In the genomic region with DNA sequence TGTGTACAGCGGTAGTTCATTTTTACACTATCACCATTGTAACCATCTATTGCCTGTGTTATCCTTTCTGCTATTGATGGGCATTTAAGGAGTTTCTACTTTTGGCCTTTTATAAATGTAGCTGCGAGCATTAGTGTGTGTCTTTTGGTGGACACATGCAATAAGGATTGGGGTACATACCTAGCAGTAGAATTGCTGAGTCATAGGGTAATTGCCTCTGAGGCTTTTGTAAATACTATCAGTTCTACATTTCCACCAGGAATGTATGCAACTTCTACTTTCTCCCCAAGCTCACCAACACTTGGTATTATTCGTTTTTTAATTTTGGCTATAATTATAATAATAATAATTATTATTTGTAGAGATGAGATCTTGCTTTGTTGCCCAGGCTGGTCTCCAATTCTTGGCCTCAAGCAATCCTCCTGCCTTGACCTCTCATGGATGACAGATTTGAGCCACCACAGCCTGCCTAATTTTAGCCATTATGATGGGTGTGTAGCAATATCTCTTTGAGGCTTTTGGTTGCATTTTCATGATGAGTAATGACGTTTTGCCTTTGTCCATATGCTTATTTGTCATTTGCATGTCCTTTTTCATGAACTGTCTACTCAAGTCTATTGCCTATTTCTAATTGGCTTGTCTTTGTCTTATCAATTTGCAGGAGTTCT, we compare ENCODE assay signal across 25 cellular contexts.
"Had no signal": no experiment of that assay in that cellular context is flagged by ENCODE, and none has a peak within 500 bp of the region (broad histone marks: within the 10 kb centered on the region; RNA-seq: fewer than 3 reads in every experiment).

No MANE protein-coding gene starts in this region.

- H3K4me3 ChIP-seq: dorsolateral prefrontal cortex, lung, ovary, smooth muscle cell, suprapubic skin, transverse colon, upper lobe of right lung, uterus had no signal

- H3K9me3 Mint-ChIP-seq: natural killer cell; stimulated activated naive CD8-positive, alpha-beta T cell treated with anti-CD3 and anti-CD28 coated beads, Interleukin-15, amount 100 ng/mL, for 72 hours had no signal

- DNase-seq: dorsolateral prefrontal cortex; effector CD4-positive, alpha-beta T cell; hypothalamus; natural killer cell; occipital lobe; ovary; posterior cingulate gyrus; retina; stimulated activated CD4-positive, alpha-beta T cell treated with anti-CD3 and anti-CD28 coated beads, Interleukin-12 subunit alpha, Interleukin-12 subunit beta, amount 100 ng/mL, for 4 hours; stimulated activated CD4-positive, alpha-beta T cell treated with anti-CD3 and anti-CD28 coated beads, Interleukin-1b, Interleukin-23, amount 100 ng/mL, for 48 hours; stimulated activated CD4-positive, alpha-beta T cell treated with anti-CD3 and anti-CD28 coated beads, Interleukin-4, amount 100 ng/mL, for 1 hour; stimulated activated CD8-positive, alpha-beta memory T cell treated with anti-CD3 and anti-CD28 coated beads, Interleukin-4, amount 100 ng/mL, for 48 hours; stimulated activated naive CD4-positive, alpha-beta T cell; stimulated activated naive CD8-positive, alpha-beta T cell treated with anti-CD3 and anti-CD28 coated beads, Interleukin-15, amount 100 ng/mL, for 72 hours; transverse colon; upper lobe of right lung; uterus had no signal

- H3K27me3 Mint-ChIP-seq: memory B cell; stimulated activated naive CD8-positive, alpha-beta T cell treated with anti-CD3 and anti-CD28 coated beads, Interleukin-15, amount 100 ng/mL, for 72 hours had no signal

- H3K27ac Mint-ChIP-seq: memory B cell; natural killer cell; stimulated activated naive CD8-positive, alpha-beta T cell treated with anti-CD3 and anti-CD28 coated beads, Interleukin-15, amount 100 ng/mL, for 72 hours had no signal

- ATAC-seq: left lobe of liver; natural killer cell; sciatic nerve; stimulated activated naive CD8-positive, alpha-beta T cell treated with anti-CD3 and anti-CD28 coated beads, Interleukin-15, amount 100 ng/mL, for 72 hours; upper lobe of right lung had no signal

- H3K9me3 ChIP-seq: ovary, suprapubic skin, transverse colon, upper lobe of right lung, uterus had no signal

- H3K4me1 Mint-ChIP-seq: memory B cell; natural killer cell; stimulated activated naive CD8-positive, alpha-beta T cell treated with anti-CD3 and anti-CD28 coated beads, Interleukin-15, amount 100 ng/mL, for 72 hours had no signal

- H3K36me3 Mint-ChIP-seq: memory B cell, natural killer cell had no signal

- H3K4me2 ChIP-seq: smooth muscle cell had no signal

- FAIRE-seq: frontal cortex, keratinocyte had no signal

- H3K36me3 ChIP-seq: ovary, suprapubic skin, transverse colon, upper lobe of right lung, uterus had no signal

- H3K4me1 ChIP-seq: suprapubic skin, transverse colon, upper lobe of right lung, uterus had no signal

- H3K27ac ChIP-seq: dorsolateral prefrontal cortex, ovary, suprapubic skin, transverse colon, upper lobe of right lung, uterus had no signal

- H3K27me3 ChIP-seq: ovary, suprapubic skin, transverse colon, upper lobe of right lung, uterus had no signal

- H3K4me3 Mint-ChIP-seq: memory B cell; natural killer cell; stimulated activated naive CD8-positive, alpha-beta T cell treated with anti-CD3 and anti-CD28 coated beads, Interleukin-15, amount 100 ng/mL, for 72 hours had no signal
